9 cellular contexts compared by ENCODE assay signal in the genomic region with DNA sequence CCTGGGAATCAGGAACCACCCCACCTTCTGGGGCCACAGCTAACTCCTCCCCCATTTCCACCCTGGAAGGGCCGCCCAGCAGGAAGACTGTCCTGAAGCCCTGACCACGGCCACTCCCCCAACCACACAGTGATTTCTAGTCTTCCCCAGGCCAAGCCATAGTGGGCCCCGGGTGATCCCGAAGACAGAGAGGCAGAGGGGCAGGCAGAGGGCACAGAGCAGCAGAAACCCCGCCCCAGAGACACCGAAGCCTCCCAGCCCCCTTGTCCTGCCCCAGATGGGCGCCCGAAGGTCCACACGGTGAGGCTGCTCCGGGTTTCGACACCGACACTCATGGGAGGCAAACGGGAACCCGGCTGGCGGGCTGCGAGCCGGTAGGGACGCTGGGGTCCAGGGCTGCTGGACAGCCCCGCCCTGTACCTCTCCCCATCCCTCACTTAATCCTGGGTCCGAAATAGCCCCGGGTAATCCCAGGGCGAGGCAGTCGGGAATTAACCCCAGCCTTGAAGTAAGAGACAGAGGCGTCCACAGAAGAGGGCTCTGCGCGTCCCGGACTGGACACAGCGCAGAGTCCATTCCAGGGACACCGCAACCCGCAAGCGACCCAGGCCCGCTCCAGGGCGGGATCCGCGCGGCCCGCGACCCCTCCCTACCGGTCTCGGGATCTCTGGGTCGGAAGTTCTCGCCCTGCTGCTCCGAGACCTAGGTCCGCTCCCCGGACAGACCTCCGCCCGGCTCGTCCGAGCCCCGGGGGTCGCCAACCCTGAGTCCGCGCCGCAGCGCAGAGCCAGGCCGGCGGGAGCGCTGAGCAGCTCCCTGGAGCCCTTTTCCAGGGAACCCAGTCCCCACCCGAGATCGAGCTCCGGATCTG.
DNase-seq lines count a peak whose midpoint lies in the region; ATAC-seq and TF ChIP-seq lines count a peak whose summit lies in the region.
"Had no signal": no experiment of that assay in that cellular context is flagged by ENCODE, and none has a peak within 500 bp of the region (broad histone marks: within the 10 kb centered on the region; RNA-seq: fewer than 3 reads in every experiment).

No MANE protein-coding gene starts in this region.

- no peaks in the 10 kb centered on the region for H3K36me3 ChIP-seq in mucosa of rectum (ENCODE audit: control insufficient read depth in 2 of 2, insufficient read depth in 2 of 2, low read length in 2 of 2)
- no peaks in the 10 kb centered on the region for H3K36me3 ChIP-seq in aorta (ENCODE audit: control insufficient read depth in 1 of 2, insufficient read depth in 2 of 2, low read length in 1 of 2)

- H3K4me3 ChIP-seq in dorsolateral prefrontal cortex (peak overlapping the region; percentile 42 to 82 (median 69)), mucosa of rectum (ENCODE audit: low read length in 2 of 2) (peak overlapping the region; percentile 27 to 48), aorta (ENCODE audit: low read length in 2 of 2) (peak overlapping the region; percentile 22 to 55)

- H3K27ac ChIP-seq in dorsolateral prefrontal cortex (peak overlapping the region in 57 of 59 donors; percentile 2 to 92 (median 82)), mucosa of rectum (ENCODE audit: low read depth in 2 of 2, low read length in 2 of 2) (no peak overlapping the region), aorta (ENCODE audit: low read depth in 1 of 2, low read length in 2 of 2) (no peak overlapping the region)

- peaks cover 15% of the 10 kb centered on the region for H3K9me3 Mint-ChIP-seq in stimulated activated naive CD8-positive, alpha-beta T cell treated with anti-CD3 and anti-CD28 coated beads, Interleukin-15, Interleukin-2, amounts not matched to agents 100 ng/mL and 50 ng/mL, for 24 hours

- DNase-seq in stimulated activated naive CD8-positive, alpha-beta T cell treated with anti-CD3 and anti-CD28 coated beads, Interleukin-15, Interleukin-2, amounts not matched to agents 100 U/mL and 50 U/mL, for 24 hours, result no peak
- peak in 3 of 10 donors; percentile 12 to 41 (median 29) for DNase-seq in dorsolateral prefrontal cortex
- peak in 1 of 2 donors; percentile 78 for DNase-seq in aorta
- no peak for DNase-seq in NK-92 (lab: John Stamatoyannopoulos, UW; ENCODE audit: unreplicated experiment)
- DNase-seq in RKO (ENCODE audit: low spot score), result no peak
- DNase-seq: anterior cingulate cortex had no signal

- H3K36me3 Mint-ChIP-seq in stimulated activated naive CD8-positive, alpha-beta T cell treated with anti-CD3 and anti-CD28 coated beads, Interleukin-15, Interleukin-2, amounts not matched to agents 100 ng/mL and 50 ng/mL, for 24 hours (ENCODE audit: low read depth), result peaks cover 11% of the 10 kb centered on the region

- WGBS in aorta, 2 donors, result 12 to 14% methylated on average over 53 to 61 of the region's 61 CpGs

- H3K4me1 ChIP-seq in mucosa of rectum (ENCODE audit: control insufficient read depth in 2 of 2, insufficient read depth in 2 of 2, low read length in 2 of 2) (no peaks in the 10 kb centered on the region), aorta (ENCODE audit: control insufficient read depth in 1 of 2, insufficient read depth in 2 of 2, low read length in 2 of 2) (no peaks in the 10 kb centered on the region)

- no peak for TF ChIP-seq CTCF in dorsolateral prefrontal cortex (IDR thresholded peaks at IDR 0.05 in 54 of 56, conservative IDR thresholded peaks at IDR 0.05 in 2 of 56; ENCODE audit: low read depth in 1 of 56, partially characterized antibody in 56 of 56)

- no peak overlapping the region for H3K27ac Mint-ChIP-seq in stimulated activated naive CD8-positive, alpha-beta T cell treated with anti-CD3 and anti-CD28 coated beads, Interleukin-15, Interleukin-2, amounts not matched to agents 100 ng/mL and 50 ng/mL, for 24 hours

- intact Hi-C loops in dorsolateral prefrontal cortex (cut with DNase I), result loop anchor here in 1 of 2 donors (5.0 kb wide), 1 partner anchor 190 kb away; no protein-coding TSS in a partner anchor
- intact Hi-C loops in aorta (cut with DNase I), result no loop called here

- H3K27me3 ChIP-seq in dorsolateral prefrontal cortex (no peaks in the 10 kb centered on the region), mucosa of rectum (ENCODE audit: control insufficient read depth in 2 of 2, insufficient read depth in 2 of 2, low read length in 2 of 2) (peaks cover 32 to 37% of the 10 kb centered on the region in 2 donors), aorta (ENCODE audit: control insufficient read depth in 1 of 2, insufficient read depth in 2 of 2, low read length in 1 of 2) (no peaks in the 10 kb centered on the region)

- H3K9me3 ChIP-seq in mucosa of rectum (ENCODE audit: control insufficient read depth in 2 of 2, low read length in 2 of 2) (peaks cover 2 to 6% of the 10 kb centered on the region in 2 donors), aorta (ENCODE audit: control insufficient read depth, low read length) (peaks cover 1% of the 10 kb centered on the region)

- ATAC-seq in stimulated activated naive CD8-positive, alpha-beta T cell treated with anti-CD3 and anti-CD28 coated beads, Interleukin-15, Interleukin-2, amounts not matched to agents 100 U/mL and 50 U/mL, for 24 hours, result no peak
- ATAC-seq in aorta (ENCODE audit: low FRiP score), result peak; percentile 59
- ATAC-seq in GM19455 (IDR thresholded peaks at IDR 0.05; ENCODE audit: unreplicated experiment), result no peak

- H3K4me3 Mint-ChIP-seq in stimulated activated naive CD8-positive, alpha-beta T cell treated with anti-CD3 and anti-CD28 coated beads, Interleukin-15, Interleukin-2, amounts not matched to agents 100 ng/mL and 50 ng/mL, for 24 hours, result peak overlapping the region; percentile 53

- H3K4me1 Mint-ChIP-seq in stimulated activated naive CD8-positive, alpha-beta T cell treated with anti-CD3 and anti-CD28 coated beads, Interleukin-15, Interleukin-2, amounts not matched to agents 100 ng/mL and 50 ng/mL, for 24 hours (ENCODE audit: low read depth), result peaks cover 10% of the 10 kb centered on the region

- H3K27me3 Mint-ChIP-seq in stimulated activated naive CD8-positive, alpha-beta T cell treated with anti-CD3 and anti-CD28 coated beads, Interleukin-15, Interleukin-2, amounts not matched to agents 100 ng/mL and 50 ng/mL, for 24 hours, result peaks cover 50% of the 10 kb centered on the region

- no peak overlapping the region for H3K9ac ChIP-seq in mucosa of rectum (ENCODE audit: low read depth in 1 of 2, low read length in 2 of 2)

Comparison
In these comparisons a context has a peak if more than half of its experiments do, and no peak if none do; other contexts are left out.
1. H3K27ac ChIP-seq: peak in dorsolateral prefrontal cortex (57 of 59); none in mucosa of rectum (0 of 2) and aorta (0 of 2).
2. Peak in every context shown above with its lines, with median percentiles within 50 percentile points of each other: H3K4me3 ChIP-seq.